8 cellular contexts compared by ENCODE assay signal in genomic region chr10:131979821-131980270, GRCh38. TPM values are rescaled to one million over a fixed set of nuclear protein-coding genes. Genes with fewer than 3 reads are reported as not detected.
A peak's percentile ranks its signal among the peaks of the same experiment; 100 is the strongest.
DNase-seq lines count a peak whose midpoint lies in the region; ATAC-seq and TF ChIP-seq lines count a peak whose summit lies in the region.

No MANE protein-coding gene starts in this region.

- DNase-seq in RWPE1 (ENCODE audit: low spot score) = no peak
- no peak for DNase-seq in esophagus muscularis mucosa (ENCODE audit: extremely low spot score)
- peak; percentile 45 for DNase-seq in nephron progenitor cell

- H3K27ac ChIP-seq in BLaER1 treated with 17β-estradiol and CSF1 and Interleukin-3, amounts not matched to agents 10 nM and 100 nM = peak overlapping the region in 9 of 11 experiments; percentile 4 to 88 (median 67); a peak in 13 of 22 replicates
- H3K27ac ChIP-seq in RWPE1 (peak overlapping the region; percentile 44), esophagus muscularis mucosa (replicated peaks in 1 of 4) (peak overlapping the region in 3 of 4 donors; percentile 4 to 27 (median 16))

- WGBS in esophagus muscularis mucosa = 20% methylated on average over 29 of the region's 30 CpGs

- no peak for TF ChIP-seq POLR2A in esophagus muscularis mucosa (IDR thresholded peaks at IDR 0.05; ENCODE audit: low read depth)

- peak overlapping the region; percentile 34 to 93 (median 86); a peak in 17 of 22 replicates for H3K9ac ChIP-seq in BLaER1 treated with 17β-estradiol and CSF1 and Interleukin-3, amounts not matched to agents 10 nM and 100 nM

- H4K20me1 ChIP-seq in BLaER1 treated with 17β-estradiol and CSF1 and Interleukin-3, amounts not matched to agents 10 nM and 100 nM = peaks cover 53 to 68% (median 61%) of the 10 kb centered on the region in 11 experiments

- H3K4me3 Mint-ChIP-seq in nephron progenitor cell = peak overlapping the region; percentile 93

- ATAC-seq in GM21576 (IDR thresholded peaks at IDR 0.05; ENCODE audit: unreplicated experiment) = no peak
- ATAC-seq in HG02852 (IDR thresholded peaks at IDR 0.05; ENCODE audit: unreplicated experiment) = no peak
- ATAC-seq in HG02840 (IDR thresholded peaks at IDR 0.05; ENCODE audit: low FRiP score, unreplicated experiment) = no peak
- no peak for ATAC-seq in HG03045 (IDR thresholded peaks at IDR 0.05; ENCODE audit: unreplicated experiment)

- H3K36me3 ChIP-seq in BLaER1 treated with 17β-estradiol and CSF1 and Interleukin-3, amounts not matched to agents 10 nM and 100 nM = peaks cover 0 to 28% (median 7%) of the 10 kb centered on the region in 11 experiments; a peak in 12 of 22 replicates
- no peaks in the 10 kb centered on the region for H3K36me3 ChIP-seq in esophagus muscularis mucosa

- H3K27me3 Mint-ChIP-seq in nephron progenitor cell (ENCODE audit: low read depth, poor library complexity) = peaks cover 16% of the 10 kb centered on the region

- H3K4me2 ChIP-seq in BLaER1 treated with 17β-estradiol and CSF1 and Interleukin-3, amounts not matched to agents 10 nM and 100 nM = peak overlapping the region; percentile 90 to 99 (median 97)

- POLR2A ChIA-PET in RWPE1 (lab: Yijun Ruan, JAX; ENCODE audit: low non-redundant PET) = no interaction called here

- TF ChIP-seq EP300 in esophagus muscularis mucosa (IDR thresholded peaks at IDR 0.05) = no peak

- H3K9me3 Mint-ChIP-seq in nephron progenitor cell = peaks cover 31% of the 10 kb centered on the region

- H3K27ac Mint-ChIP-seq in nephron progenitor cell = no peak overlapping the region

- H3K27me3 ChIP-seq in BLaER1 treated with 17β-estradiol and CSF1 and Interleukin-3, amounts not matched to agents 10 nM and 100 nM = no peaks in the 10 kb centered on the region
- H3K27me3 ChIP-seq in esophagus muscularis mucosa = no peaks in the 10 kb centered on the region

- peak overlapping the region; percentile 82 to 96 (median 90) for H3K4me3 ChIP-seq in BLaER1 treated with 17β-estradiol and CSF1 and Interleukin-3, amounts not matched to agents 10 nM and 100 nM
- H3K4me3 ChIP-seq in esophagus muscularis mucosa = peak overlapping the region; percentile 81 to 99 (median 90)

- H3K4me1 Mint-ChIP-seq in nephron progenitor cell = peaks cover 59% of the 10 kb centered on the region

- intact Hi-C loops in esophagus muscularis mucosa (cut with DNase I) = loop anchor here (5.0 kb wide), 3 partner anchors 42 to 327 kb away; partner anchors contain the start of genes PPP2R2D and STK32C

- CTCF ChIA-PET in RWPE1 (lab: Yijun Ruan, JAX) = interaction anchor here (0.7 kb wide), 1 partner anchor 12 kb away, joined by 3 read pairs; no protein-coding TSS in a partner anchor

- peaks cover 0 to 7% (median 0%) of the 10 kb centered on the region in 11 experiments; a peak in 4 of 22 replicates for H3K9me3 ChIP-seq in BLaER1 treated with 17β-estradiol and CSF1 and Interleukin-3, amounts not matched to agents 10 nM and 100 nM (replicated peaks in 1 of 11)
- H3K9me3 ChIP-seq in esophagus muscularis mucosa = no peaks in the 10 kb centered on the region

- peaks cover 62 to 76% (median 71%) of the 10 kb centered on the region in 10 experiments for H3K4me1 ChIP-seq in BLaER1 treated with 17β-estradiol and CSF1 and Interleukin-3, amounts not matched to agents 10 nM and 100 nM
- H3K4me1 ChIP-seq in esophagus muscularis mucosa = peaks cover 38 to 51% (median 40%) of the 10 kb centered on the region in 4 donors

- peaks cover 72% of the 10 kb centered on the region for H3K36me3 Mint-ChIP-seq in nephron progenitor cell (ENCODE audit: low read depth)

- TF ChIP-seq CTCF in RWPE1 (conservative IDR thresholded peaks at IDR 0.05; ENCODE audit: low read depth) = no peak
- no peak for TF ChIP-seq CTCF in esophagus muscularis mucosa (IDR thresholded peaks at IDR 0.05)
- TF ChIP-seq CTCF in nephron progenitor cell (IDR thresholded peaks at IDR 0.05) = no peak

RNA-seq across cellular contexts. Expression of gene BNIP3, which starts 1.9 kb away (rescaled TPM):
- 10 to 100 TPM; 51.4 to 68.9 (median 62.6) TPM for total RNA-seq in esophagus muscularis mucosa

Comparison
In these comparisons a context has a peak if more than half of its experiments do, and no peak if none do; other contexts are left out.
1. H3K27ac ChIP-seq: peak in every context shown above with its lines; median percentile 67 in BLaER1 treated with 17β-estradiol and CSF1 and Interleukin-3, amounts not matched to agents 10 nM and 100 nM; 44 in RWPE1; 16 in esophagus muscularis mucosa.